Comparison of ENCODE assay signal across 12 cellular contexts in the genomic region with DNA sequence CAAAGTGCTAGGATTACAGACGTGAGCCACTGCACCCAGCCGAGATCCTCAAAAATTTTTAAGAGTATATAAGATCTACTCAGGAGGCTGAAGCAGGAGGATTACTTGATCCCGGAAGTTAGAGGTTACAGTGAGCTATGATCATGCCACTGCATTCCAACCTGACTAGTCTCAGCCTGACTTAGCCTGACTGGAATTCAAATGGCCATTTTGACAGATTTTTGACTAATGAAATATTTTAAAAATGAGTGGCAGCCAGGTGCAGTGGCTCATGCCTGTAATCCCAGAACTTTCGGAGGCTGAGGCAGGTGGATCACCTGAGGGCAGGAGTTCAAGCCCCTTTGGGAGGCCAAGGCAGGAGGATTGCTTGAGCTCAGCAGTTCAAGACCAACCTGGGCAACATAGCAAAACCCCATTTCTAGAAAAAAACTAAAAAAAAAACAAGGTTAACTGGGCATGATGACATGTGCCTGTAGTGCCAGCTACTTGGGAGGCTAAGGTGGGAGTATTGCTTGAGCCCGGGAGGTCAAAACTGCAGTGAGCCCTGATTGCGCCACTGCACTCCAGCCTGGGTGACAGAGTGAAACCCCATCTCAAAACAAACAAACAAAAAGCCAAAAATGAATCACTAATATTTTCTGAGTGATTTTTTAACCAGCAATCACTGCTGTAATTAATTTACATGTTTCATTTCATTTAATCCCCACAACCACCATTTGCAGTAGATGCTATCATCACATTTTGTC. TPM values are rescaled to one million over a fixed set of nuclear protein-coding genes. Genes with fewer than 3 reads are reported as not detected.
DNase-seq lines count a peak whose midpoint lies in the region; ATAC-seq and TF ChIP-seq lines count a peak whose summit lies in the region.
"Had no signal": no experiment of that assay in that cellular context is flagged by ENCODE, and none has a peak within 500 bp of the region (broad histone marks: within the 10 kb centered on the region; RNA-seq: fewer than 3 reads in every experiment).

No MANE protein-coding gene starts in this region.

- peak; percentile 77 for DNase-seq in HFFc6
- DNase-seq in adipocyte (ENCODE audit: low read depth), result peak; percentile 57
- DNase-seq in stimulated activated effector memory CD8-positive, alpha-beta T cell treated with anti-CD3 and anti-CD28 coated beads, Interleukin-12 subunit alpha, Interleukin-12 subunit beta, amount 100 ng/mL, for 72 hours (ENCODE audit: low spot score in 2 of 2), result no peak
- no peak for DNase-seq in stimulated activated naive CD8-positive, alpha-beta T cell treated with anti-CD3 and anti-CD28 coated beads, Interleukin-15, amount 100 ng/mL, for 72 hours
- no peak for DNase-seq in activated effector memory CD4-positive, alpha-beta T cell treated with Interleukin-2 at 50 U/mL for 16 hours
- DNase-seq: activated CD4-positive, alpha-beta memory T cell treated with anti-CD3 and anti-CD28 coated beads, Interleukin-2, amount 10 ng/mL, durations not matched to agents 7 days and 5 days; effector CD4-positive, alpha-beta T cell; NCI-H1436; transverse colon had no signal

- no peak overlapping the region for H3K4me3 ChIP-seq in adipocyte (ENCODE audit: low read length)
- H3K4me3 ChIP-seq in gastroesophageal sphincter, result no peak overlapping the region
- H3K4me3 ChIP-seq: transverse colon had no signal

- H3K4me1 Mint-ChIP-seq in HFFc6 (ENCODE audit: low read depth), result peaks cover 96% of the 10 kb centered on the region
- peaks cover 52% of the 10 kb centered on the region for H3K4me1 Mint-ChIP-seq in stimulated activated effector memory CD8-positive, alpha-beta T cell treated with anti-CD3 and anti-CD28 coated beads, Interleukin-12 subunit alpha, Interleukin-12 subunit beta, amount 100 ng/mL, for 72 hours
- peaks cover 44% of the 10 kb centered on the region for H3K4me1 Mint-ChIP-seq in stimulated activated naive CD8-positive, alpha-beta T cell treated with anti-CD3 and anti-CD28 coated beads, Interleukin-15, amount 100 ng/mL, for 72 hours

- H3K36me3 Mint-ChIP-seq in HFFc6 (ENCODE audit: low read depth), result peaks cover 13% of the 10 kb centered on the region
- H3K36me3 Mint-ChIP-seq in stimulated activated effector memory CD8-positive, alpha-beta T cell treated with anti-CD3 and anti-CD28 coated beads, Interleukin-12 subunit alpha, Interleukin-12 subunit beta, amount 100 ng/mL, for 72 hours, result peaks cover 45% of the 10 kb centered on the region

- H3K4me3 Mint-ChIP-seq in HFFc6, result peak overlapping the region; percentile 80
- no peak overlapping the region for H3K4me3 Mint-ChIP-seq in stimulated activated effector memory CD8-positive, alpha-beta T cell treated with anti-CD3 and anti-CD28 coated beads, Interleukin-12 subunit alpha, Interleukin-12 subunit beta, amount 100 ng/mL, for 72 hours
- H3K4me3 Mint-ChIP-seq in stimulated activated naive CD8-positive, alpha-beta T cell treated with anti-CD3 and anti-CD28 coated beads, Interleukin-15, amount 100 ng/mL, for 72 hours, result no peak overlapping the region
- H3K4me3 Mint-ChIP-seq: activated CD4-positive, alpha-beta memory T cell treated with anti-CD3 and anti-CD28 coated beads, Interleukin-2, amount 10 ng/mL, durations not matched to agents 7 days and 5 days; activated naive CD8-positive, alpha-beta T cell had no signal

- no peak for TF ChIP-seq POLR2A in gastroesophageal sphincter (IDR thresholded peaks at IDR 0.05)

- H3K9me3 ChIP-seq in adipocyte (ENCODE audit: control insufficient read depth, low read length) (no peaks in the 10 kb centered on the region), gastroesophageal sphincter (no peaks in the 10 kb centered on the region)
- H3K9me3 ChIP-seq: transverse colon had no signal

- H3K9ac ChIP-seq in adipocyte (ENCODE audit: low read length), result peak overlapping the region; percentile 85

- H3K36me3 ChIP-seq in adipocyte (ENCODE audit: control insufficient read depth, insufficient read depth, low read length, severe bottlenecking), result peaks cover 9% of the 10 kb centered on the region
- peaks cover 0 to 41% of the 10 kb centered on the region in 2 donors for H3K36me3 ChIP-seq in gastroesophageal sphincter

- TF ChIP-seq CTCF in HFFc6 (IDR thresholded peaks at IDR 0.05), result no peak
- no peak for TF ChIP-seq CTCF in gastroesophageal sphincter (IDR thresholded peaks at IDR 0.05)

- TF ChIP-seq EP300 in gastroesophageal sphincter (IDR thresholded peaks at IDR 0.05), result no peak

- peak overlapping the region; percentile 95 for H3K27ac Mint-ChIP-seq in HFFc6
- peak overlapping the region; percentile 36 for H3K27ac Mint-ChIP-seq in stimulated activated effector memory CD8-positive, alpha-beta T cell treated with anti-CD3 and anti-CD28 coated beads, Interleukin-12 subunit alpha, Interleukin-12 subunit beta, amount 100 ng/mL, for 72 hours
- no peak overlapping the region for H3K27ac Mint-ChIP-seq in stimulated activated naive CD8-positive, alpha-beta T cell treated with anti-CD3 and anti-CD28 coated beads, Interleukin-15, amount 100 ng/mL, for 72 hours
- H3K27ac Mint-ChIP-seq: activated CD4-positive, alpha-beta memory T cell treated with anti-CD3 and anti-CD28 coated beads, Interleukin-2, amount 10 ng/mL, durations not matched to agents 7 days and 5 days; activated naive CD8-positive, alpha-beta T cell had no signal

- ATAC-seq in gastroesophageal sphincter (no peak), HG03045 (IDR thresholded peaks at IDR 0.05; ENCODE audit: unreplicated experiment) (no peak)
- ATAC-seq in stimulated activated effector memory CD8-positive, alpha-beta T cell treated with anti-CD3 and anti-CD28 coated beads, Interleukin-12 subunit alpha, Interleukin-12 subunit beta, amount 100 ng/mL, for 72 hours, result no peak
- no peak for ATAC-seq in stimulated activated naive CD8-positive, alpha-beta T cell treated with anti-CD3 and anti-CD28 coated beads, Interleukin-15, amount 100 ng/mL, for 72 hours

- H3K27me3 Mint-ChIP-seq in HFFc6 (ENCODE audit: insufficient read depth), result no peaks in the 10 kb centered on the region; the same call in 1 of the 2 replicates
- no peaks in the 10 kb centered on the region for H3K27me3 Mint-ChIP-seq in stimulated activated naive CD8-positive, alpha-beta T cell treated with anti-CD3 and anti-CD28 coated beads, Interleukin-15, amount 100 ng/mL, for 72 hours
- H3K27me3 Mint-ChIP-seq: activated CD4-positive, alpha-beta memory T cell treated with anti-CD3 and anti-CD28 coated beads, Interleukin-2, amount 10 ng/mL, durations not matched to agents 7 days and 5 days; activated naive CD8-positive, alpha-beta T cell had no signal

- whole genome bisulfite sequencing in gastroesophageal sphincter (ENCODE audit: low coverage in 1 of 2), 2 donors, result 93 to 96% methylated on average over 3 to 4 of the region's 6 CpGs

- peak overlapping the region in 3 of 4 donors; percentile 12 to 81 (median 27) for H3K27ac ChIP-seq in gastroesophageal sphincter

- H3K4me1 ChIP-seq in adipocyte (ENCODE audit: control insufficient read depth, insufficient read depth, low read length) (peaks cover 95% of the 10 kb centered on the region), gastroesophageal sphincter (peaks cover 0 to 50% (median 30%) of the 10 kb centered on the region in 3 donors)

- no peaks in the 10 kb centered on the region for H3K9me3 Mint-ChIP-seq in HFFc6
- H3K9me3 Mint-ChIP-seq in stimulated activated effector memory CD8-positive, alpha-beta T cell treated with anti-CD3 and anti-CD28 coated beads, Interleukin-12 subunit alpha, Interleukin-12 subunit beta, amount 100 ng/mL, for 72 hours, result no peaks in the 10 kb centered on the region
- no peaks in the 10 kb centered on the region for H3K9me3 Mint-ChIP-seq in stimulated activated naive CD8-positive, alpha-beta T cell treated with anti-CD3 and anti-CD28 coated beads, Interleukin-15, amount 100 ng/mL, for 72 hours
- H3K9me3 Mint-ChIP-seq: activated CD4-positive, alpha-beta memory T cell treated with anti-CD3 and anti-CD28 coated beads, Interleukin-2, amount 10 ng/mL, durations not matched to agents 7 days and 5 days had no signal

- H3K27me3 ChIP-seq in adipocyte (replicated peaks; ENCODE audit: control insufficient read depth, insufficient read depth, low read length), result no peaks in the 10 kb centered on the region
- no peaks in the 10 kb centered on the region for H3K27me3 ChIP-seq in gastroesophageal sphincter
- H3K27me3 ChIP-seq: transverse colon had no signal

RNA-seq across cellular contexts. Expression of a gene that starts 16.6 kb away (rescaled TPM):
- 100 to 1,000 TPM; 148 to 185 (median 155) TPM for total RNA-seq in HFFc6 (2021; fragmentation: NEBNext Ultra II Directional; extraction: Animal tissue kit (Norgen Biotek cat#: 25700))
- 100 to 1,000 TPM in 1 of 4 donors, 10 to 100 TPM in 3; 61.6 to 145 (median 74.6) TPM for total RNA-seq in gastroesophageal sphincter

RNA-seq across cellular contexts. Expression of a gene that starts 29.9 kb away (rescaled TPM):
- 100 to 1,000 TPM; 242 to 284 (median 245) TPM for total RNA-seq in HFFc6 (2021; fragmentation: NEBNext Ultra II Directional; extraction: Animal tissue kit (Norgen Biotek cat#: 25700))
- 100 to 1,000 TPM in 2 of 4 donors, 10 to 100 TPM in 2; 73.3 to 102 (median 89.1) TPM for total RNA-seq in gastroesophageal sphincter

RNA-seq across cellular contexts. Expression of a gene that starts 55.1 kb away (rescaled TPM):
- total RNA-seq in HFFc6 (2021; fragmentation: NEBNext Ultra II Directional; extraction: Animal tissue kit (Norgen Biotek cat#: 25700)), result 1,000 to 10,000 TPM; 3,729 to 5,836 (median 4,094) TPM
- 100 to 1,000 TPM; 194 to 521 (median 352) TPM for total RNA-seq in gastroesophageal sphincter

Comparison
In these comparisons a context has a peak if more than half of its experiments do, and no peak if none do; other contexts are left out.
1. DNase-seq: peak in HFFc6 (single experiment) and adipocyte (single experiment); none in stimulated activated effector memory CD8-positive, alpha-beta T cell treated with anti-CD3 and anti-CD28 coated beads, Interleukin-12 subunit alpha, Interleukin-12 subunit beta, amount 100 ng/mL, for 72 hours (0 of 2), stimulated activated naive CD8-positive, alpha-beta T cell treated with anti-CD3 and anti-CD28 coated beads, Interleukin-15, amount 100 ng/mL, for 72 hours (0 of 2) and activated effector memory CD4-positive, alpha-beta T cell treated with Interleukin-2 at 50 U/mL for 16 hours (single experiment).
2. H3K27ac Mint-ChIP-seq: peak in HFFc6 (single experiment) and stimulated activated effector memory CD8-positive, alpha-beta T cell treated with anti-CD3 and anti-CD28 coated beads, Interleukin-12 subunit alpha, Interleukin-12 subunit beta, amount 100 ng/mL, for 72 hours (single experiment); none in stimulated activated naive CD8-positive, alpha-beta T cell treated with anti-CD3 and anti-CD28 coated beads, Interleukin-15, amount 100 ng/mL, for 72 hours (0 of 2).
3. RNA of a gene that starts 55.1 kb away (total RNA-seq): 3,729 to 5,836 TPM in HFFc6; 194 to 521 TPM in gastroesophageal sphincter; every median in the first group is over 4 times any median in the second.